In genomic region chr5:68292316-68292715, GRCh38 we compare ENCODE assay signal across 10 cellular contexts.
A peak's percentile ranks its signal among the peaks of the same experiment; 100 is the strongest.
DNase-seq lines count a peak whose midpoint lies in the region; ATAC-seq and TF ChIP-seq lines count a peak whose summit lies in the region.
"Had no signal": no experiment of that assay in that cellular context is flagged by ENCODE, and none has a peak within 500 bp of the region (broad histone marks: within the 10 kb centered on the region; RNA-seq: fewer than 3 reads in every experiment).

No MANE protein-coding gene starts in this region.

- peak overlapping the region in 8 of 10 donors; percentile 1 to 94 (median 48) for H3K27ac Mint-ChIP-seq in naive thymus-derived CD8-positive, alpha-beta T cell

- H3K4me1 Mint-ChIP-seq in naive thymus-derived CD8-positive, alpha-beta T cell: peaks cover 22 to 59% (median 54%) of the 10 kb centered on the region in 4 donors

- H3K4me3 Mint-ChIP-seq in naive thymus-derived CD8-positive, alpha-beta T cell: no peak overlapping the region

- 21 to 35% methylated on average over 3 of the region's 3 CpGs for WGBS in heart right ventricle, 2 donors
- 2% methylated on average over 3 of the region's 3 CpGs for WGBS in mammary epithelial cell (ENCODE audit: low coverage, missing lambda C conversion rate)

- no peaks in the 10 kb centered on the region for H4K20me1 ChIP-seq in mammary epithelial cell (ENCODE audit: insufficient read depth, low read length)

- BruUV-seq in mammary epithelial cell (replicated peaks; lab: Mats Ljungman, UMichigan): no TSS peak

- TF ChIP-seq CTCF in heart right ventricle (IDR thresholded peaks at IDR 0.05) (no peak), mammary epithelial cell (conservative IDR thresholded peaks at IDR 0.05 in 1 of 2, IDR thresholded peaks at IDR 0.05 in 1 of 2; ENCODE audit: extremely low read depth in 1 of 2, insufficient read depth in 1 of 2, low read depth in 1 of 2, low read length in 2 of 2) (no peak)

- intact Hi-C loops in heart right ventricle (cut with DNase I) (loop anchor here in 2 of 10 donors (5.0 to 10.0 kb wide), 2 partner anchors 55 to 672 kb away; no protein-coding TSS in a partner anchor), Right ventricle myocardium inferior (cut with DNase I) (no loop called here), mammary epithelial cell (cut with micrococcal nuclease) (no loop called here), left colon (cut with DNase I, micrococcal nuclease) (loop anchor here in 1 of 2 donors (10.0 kb wide), 1 partner anchor 672 kb away; no protein-coding TSS in a partner anchor)

- H3K27me3 Mint-ChIP-seq in naive thymus-derived CD8-positive, alpha-beta T cell: no peaks in the 10 kb centered on the region

- H3K4me1 ChIP-seq in heart right ventricle (peaks cover 5 to 51% (median 47%) of the 10 kb centered on the region in 9 donors), mammary epithelial cell (ENCODE audit: insufficient read depth, low read length) (peaks cover 58% of the 10 kb centered on the region)

- H3K9me3 ChIP-seq in heart right ventricle (no peaks in the 10 kb centered on the region), mammary epithelial cell (replicated peaks; ENCODE audit: insufficient read depth, low read length) (no peaks in the 10 kb centered on the region)

- no peak for ATAC-seq in heart right ventricle
- no peak for ATAC-seq in Right ventricle myocardium inferior
- no peak for ATAC-seq in naive thymus-derived CD8-positive, alpha-beta T cell
- ATAC-seq in left colon: no peak

- peaks cover 16 to 63% (median 36%) of the 10 kb centered on the region in 3 donors for H3K36me3 Mint-ChIP-seq in naive thymus-derived CD8-positive, alpha-beta T cell

- in situ Hi-C loops in mammary epithelial cell (cut with MboI; ENCODE audit: low sequenced_read_pairs in 2 of 2): loop anchor here (25.0 kb wide), 2 partner anchors 370 to 670 kb away; no protein-coding TSS in a partner anchor

- peaks cover 34% of the 10 kb centered on the region for H3K79me2 ChIP-seq in mammary epithelial cell (ENCODE audit: insufficient read depth, low read length)

- POLR2A ChIA-PET in naive thymus-derived CD8-positive, alpha-beta T cell (lab: Charles Lee): no interaction called here

- H3K4me3 ChIP-seq in heart right ventricle (peak overlapping the region in 6 of 10 donors; percentile 59 to 71 (median 65)), mammary epithelial cell (replicated peaks in 1 of 3; ENCODE audit: insufficient read depth in 1 of 3, low read depth in 2 of 3, low read length in 3 of 3) (no peak overlapping the region)

- no peak overlapping the region for H2AFZ ChIP-seq in mammary epithelial cell (ENCODE audit: low read depth, low read length)

- H3K9me3 Mint-ChIP-seq in naive thymus-derived CD8-positive, alpha-beta T cell: no peaks in the 10 kb centered on the region

- H3K27ac ChIP-seq in heart right ventricle: peak overlapping the region in 6 of 10 donors; percentile 41 to 95 (median 90)
- no peak overlapping the region for H3K27ac ChIP-seq in mammary epithelial cell (ENCODE audit: insufficient read depth, low read depth, low read length)

- H3K36me3 ChIP-seq in heart right ventricle: peaks cover 0 to 56% (median 40%) of the 10 kb centered on the region in 9 donors
- H3K36me3 ChIP-seq in mammary epithelial cell (ENCODE audit: insufficient read depth, low read length): peaks cover 32% of the 10 kb centered on the region

- dilution Hi-C loops in mammary epithelial cell (cut with HindIII; ENCODE audit: low sequenced_read_pairs): no loop called here

- no peak overlapping the region for H3K9ac ChIP-seq in mammary epithelial cell (ENCODE audit: insufficient read depth, low read length)

- H3K4me2 ChIP-seq in mammary epithelial cell (ENCODE audit: insufficient read depth, low read depth, low read length): peak overlapping the region; percentile 50

- DNase-seq in heart right ventricle (no peak), Right ventricle myocardium inferior (ENCODE audit: missing footprints) (no peak), mammary epithelial cell (no peak), left colon (no peak), Kasumi-1 (lab: John Stamatoyannopoulos, UW) (no peak), SHP77 treated with DMSO at 0.1 percent for 48 hours (lab: John Stamatoyannopoulos, UW) (no peak), cerebellar cortex (ENCODE audit: low spot score) (no peak)
- DNase-seq in naive thymus-derived CD8-positive, alpha-beta T cell: no peak
- DNase-seq: posterior cingulate gyrus; stimulated activated CD4-positive, alpha-beta T cell treated with anti-CD3 and anti-CD28 coated beads, Interleukin-4, amount 100 ng/mL, for 1 hour had no signal

- no peaks in the 10 kb centered on the region for H3K27me3 ChIP-seq in heart right ventricle
- H3K27me3 ChIP-seq in mammary epithelial cell (ENCODE audit: insufficient read depth, low read length): no peaks in the 10 kb centered on the region

- CTCF ChIA-PET in mammary epithelial cell (lab: Charles Lee; ENCODE audit: low non-redundant PET): no interaction called here

Comparison
In these comparisons a context has a peak if more than half of its experiments do, and no peak if none do; other contexts are left out.
1. H3K4me3 ChIP-seq: peak in heart right ventricle (6 of 10); none in mammary epithelial cell (0 of 3).